ENCODE assay signal across 21 cellular contexts in genomic region chr1:201779351-201779880, GRCh38. TPM values are rescaled to one million over a fixed set of nuclear protein-coding genes. Genes with fewer than 3 reads are reported as not detected.
DNase-seq lines count a peak whose midpoint lies in the region; ATAC-seq and TF ChIP-seq lines count a peak whose summit lies in the region.
"Had no signal": no experiment of that assay in that cellular context is flagged by ENCODE, and none has a peak within 500 bp of the region (broad histone marks: within the 10 kb centered on the region; RNA-seq: fewer than 3 reads in every experiment).

No MANE protein-coding gene starts in this region.

- intact Hi-C loops in heart right ventricle (cut with DNase I) (loop anchor here in 1 of 10 donors (5.0 kb wide), 1 partner anchor 37 kb away; no protein-coding TSS in a partner anchor), aorta (cut with DNase I) (no loop called here)

- H3K9me3 Mint-ChIP-seq in stimulated activated naive CD8-positive, alpha-beta T cell treated with anti-CD3 and anti-CD28 coated beads, Interleukin-15, amount 100 ng/mL, for 72 hours: no peaks in the 10 kb centered on the region
- H3K9me3 Mint-ChIP-seq: central memory CD8-positive, alpha-beta T cell; T-helper 1 cell treated with Interleukin-12 subunit alpha and Interleukin-12 subunit beta and Interleukin-4 antibody, amounts not matched to agents 30 μg/mL and 1 μg/mL, for 36 hours had no signal

- H3K27me3 Mint-ChIP-seq in stimulated activated naive CD8-positive, alpha-beta T cell treated with anti-CD3 and anti-CD28 coated beads, Interleukin-15, amount 100 ng/mL, for 72 hours: no peaks in the 10 kb centered on the region

- no peak overlapping the region for H4K91ac ChIP-seq in trophoblast cell (ENCODE audit: low read depth, low read length)

- no peak overlapping the region for H2BK120ac ChIP-seq in trophoblast cell (ENCODE audit: insufficient read depth, low read length, poor library complexity)

- H3K4me2 ChIP-seq in trophoblast cell (ENCODE audit: low read length): no peak overlapping the region

- H3K23ac ChIP-seq in trophoblast cell (ENCODE audit: low read length): no peak overlapping the region

- H3K14ac ChIP-seq in trophoblast cell (ENCODE audit: low read length): no peak overlapping the region

- ATAC-seq in heart right ventricle (peak in 1 of 8 donors; percentile 41), aorta (ENCODE audit: low FRiP score) (peak; percentile 42)
- no peak for ATAC-seq in stimulated activated naive CD8-positive, alpha-beta T cell treated with anti-CD3 and anti-CD28 coated beads, Interleukin-15, amount 100 ng/mL, for 72 hours
- ATAC-seq: left lobe of liver, PC-3 had no signal

- no peak overlapping the region for H3K4me3 Mint-ChIP-seq in stimulated activated naive CD8-positive, alpha-beta T cell treated with anti-CD3 and anti-CD28 coated beads, Interleukin-15, amount 100 ng/mL, for 72 hours
- H3K4me3 Mint-ChIP-seq: central memory CD8-positive, alpha-beta T cell; T-helper 1 cell treated with Interleukin-12 subunit alpha and Interleukin-12 subunit beta and Interleukin-4 antibody, amounts not matched to agents 30 μg/mL and 1 μg/mL, for 36 hours had no signal

- H3K27me3 ChIP-seq in heart right ventricle: no peaks in the 10 kb centered on the region
- no peaks in the 10 kb centered on the region for H3K27me3 ChIP-seq in trophoblast cell (ENCODE audit: insufficient read depth, low read length)
- no peaks in the 10 kb centered on the region for H3K27me3 ChIP-seq in aorta (ENCODE audit: control insufficient read depth in 1 of 2, insufficient read depth in 2 of 2, low read length in 1 of 2)
- H3K27me3 ChIP-seq: neutrophil, SJSA1 had no signal

- H3K79me2 ChIP-seq in trophoblast cell (ENCODE audit: control insufficient read depth, insufficient read depth, low read length, poor library complexity): no peaks in the 10 kb centered on the region

- H3K9ac ChIP-seq in trophoblast cell (ENCODE audit: low read length): no peak overlapping the region

- 57 to 60% methylated on average over 6 of the region's 6 CpGs for WGBS in heart right ventricle, 2 donors
- WGBS in trophoblast cell (ENCODE audit: extremely low coverage, insufficient coverage, insufficient read length): no CpG with 5 or more reads among the region's 6 CpGs
- 11% methylated on average over 6 of the region's 6 CpGs for WGBS in aorta, 2 donors

- H4K12ac ChIP-seq in trophoblast cell (ENCODE audit: low read depth, low read length): no peak overlapping the region

- H3K9me3 ChIP-seq in heart right ventricle: no peaks in the 10 kb centered on the region
- H3K9me3 ChIP-seq in trophoblast cell (ENCODE audit: insufficient read depth, low read depth, low read length): no peaks in the 10 kb centered on the region
- H3K9me3 ChIP-seq in aorta (ENCODE audit: control insufficient read depth, low read length): no peaks in the 10 kb centered on the region
- H3K9me3 ChIP-seq: neutrophil, SJSA1 had no signal

- H3K18ac ChIP-seq in trophoblast cell (ENCODE audit: low read length): no peak overlapping the region

- H2BK5ac ChIP-seq in trophoblast cell (ENCODE audit: low read depth, low read length, poor library complexity): no peak overlapping the region

- TF ChIP-seq CTCF in heart right ventricle (IDR thresholded peaks at IDR 0.05): no peak

- DNase-seq in heart right ventricle (no peak), trophoblast cell (peak; percentile 34 to 70), aorta (peak in 1 of 2 donors; percentile 65), cerebellar nuclear complex (lab: John Stamatoyannopoulos, UW) (no peak), amygdala (lab: John Stamatoyannopoulos, UW) (no peak)
- no peak for DNase-seq in stimulated activated naive CD8-positive, alpha-beta T cell treated with anti-CD3 and anti-CD28 coated beads, Interleukin-15, amount 100 ng/mL, for 72 hours
- DNase-seq: activated gamma-delta T cell; DMS79; effector CD4-positive, alpha-beta T cell; erythroblast; Kasumi-1; NCI-H1048; NCI-H1930; NCI-H345; PC-3 had no signal

- no peak overlapping the region for H3K4ac ChIP-seq in trophoblast cell (ENCODE audit: low read depth, low read length)

- H3K4me1 ChIP-seq in heart right ventricle (peaks cover 0 to 91% (median 56%) of the 10 kb centered on the region in 9 donors), trophoblast cell (ENCODE audit: control insufficient read depth in 1 of 2, insufficient read depth in 2 of 2, low read length in 2 of 2) (no peaks in the 10 kb centered on the region), aorta (ENCODE audit: control insufficient read depth in 1 of 2, insufficient read depth in 2 of 2, low read length in 2 of 2) (peaks cover 4 to 26% of the 10 kb centered on the region in 2 donors)

- no peak overlapping the region for H4K8ac ChIP-seq in trophoblast cell (ENCODE audit: low read depth, low read length)

- H3K27ac Mint-ChIP-seq in stimulated activated naive CD8-positive, alpha-beta T cell treated with anti-CD3 and anti-CD28 coated beads, Interleukin-15, amount 100 ng/mL, for 72 hours: no peak overlapping the region
- H3K27ac Mint-ChIP-seq: T-helper 1 cell treated with Interleukin-12 subunit alpha and Interleukin-12 subunit beta and Interleukin-4 antibody, amounts not matched to agents 30 μg/mL and 1 μg/mL, for 36 hours had no signal

- H2AFZ ChIP-seq in trophoblast cell (ENCODE audit: insufficient read depth, low read length, poor library complexity): no peak overlapping the region

- H2BK12ac ChIP-seq in trophoblast cell (ENCODE audit: low read length): no peak overlapping the region

- H3K79me1 ChIP-seq in trophoblast cell (ENCODE audit: low read length): no peaks in the 10 kb centered on the region

- H2AK5ac ChIP-seq in trophoblast cell (ENCODE audit: low read length): no peak overlapping the region

- H3K4me3 ChIP-seq in heart right ventricle (no peak overlapping the region), trophoblast cell (ENCODE audit: low read depth, low read length) (no peak overlapping the region), aorta (ENCODE audit: low read length in 2 of 2) (no peak overlapping the region)
- H3K4me3 ChIP-seq: SJSA1 had no signal

- H3K36me3 ChIP-seq in heart right ventricle (peaks cover 0 to 62% (median 43%) of the 10 kb centered on the region in 9 donors), trophoblast cell (ENCODE audit: control insufficient read depth in 1 of 2, insufficient read depth in 2 of 2, low read length in 2 of 2) (peaks cover 24 to 29% of the 10 kb centered on the region in 2 experiments), aorta (ENCODE audit: control insufficient read depth in 1 of 2, insufficient read depth in 2 of 2, low read length in 1 of 2) (peaks cover 5 to 8% of the 10 kb centered on the region in 2 donors)
- H3K36me3 ChIP-seq: neutrophil had no signal

- H3K4me1 Mint-ChIP-seq in stimulated activated naive CD8-positive, alpha-beta T cell treated with anti-CD3 and anti-CD28 coated beads, Interleukin-15, amount 100 ng/mL, for 72 hours: no peaks in the 10 kb centered on the region
- H3K4me1 Mint-ChIP-seq: central memory CD8-positive, alpha-beta T cell had no signal

- peak overlapping the region; percentile 62 for H3K27ac ChIP-seq in angular gyrus (ENCODE audit: low read depth, low read length)
- peak overlapping the region; percentile 2 to 84 (median 46) for H3K27ac ChIP-seq in heart right ventricle
- H3K27ac ChIP-seq in trophoblast cell (ENCODE audit: low read depth, low read length): no peak overlapping the region
- peak overlapping the region; percentile 82 to 94 for H3K27ac ChIP-seq in aorta (ENCODE audit: low read depth in 1 of 2, low read length in 2 of 2)
- H3K27ac ChIP-seq: neutrophil, SJSA1 had no signal

RNA-seq across cellular contexts. Expression of gene IPO9, which starts 49.5 kb away (rescaled TPM):
- total RNA-seq in heart right ventricle (10 to 100 TPM; 21.9 to 31.4 (median 27.2) TPM), aorta (10 to 100 TPM; 36.6 to 45.0 TPM)
- polyA plus RNA-seq in heart right ventricle (10 to 100 TPM; 12.0 to 12.9 TPM), aorta (10 to 100 TPM; 12.0 to 27.7 TPM)
- polyA plus RNA-seq in trophoblast cell (2013): 41.3 and 42.6 TPM in 2 replicates

Comparison
In these comparisons a context has a peak if more than half of its experiments do, and no peak if none do; other contexts are left out.
1. DNase-seq: peak in trophoblast cell (2 of 2); none in heart right ventricle (0 of 2), cerebellar nuclear complex (0 of 2), stimulated activated naive CD8-positive, alpha-beta T cell treated with anti-CD3 and anti-CD28 coated beads, Interleukin-15, amount 100 ng/mL, for 72 hours (0 of 2) and amygdala (0 of 56).